In the genomic region with DNA sequence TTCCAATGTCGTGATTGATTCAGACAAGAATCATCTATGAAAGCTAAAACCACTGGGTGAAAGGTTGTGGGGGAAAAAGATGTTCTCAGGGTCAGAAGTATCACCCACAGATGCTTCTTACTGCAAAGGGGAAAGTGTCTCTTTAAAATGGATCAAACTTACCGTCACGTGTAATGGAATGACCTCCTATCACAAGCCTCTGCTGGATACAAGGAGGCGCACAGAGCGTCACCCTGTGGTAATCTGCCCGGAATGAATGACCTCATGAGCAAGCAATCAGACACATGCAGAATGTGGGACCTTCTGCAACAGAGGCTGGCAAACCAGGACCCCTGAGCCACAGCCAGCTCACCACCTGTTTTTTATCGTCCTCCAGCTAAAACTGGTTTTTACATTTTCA, we compare ENCODE assay signal across 1 cellular context.
TF ChIP-seq lines count a peak whose summit lies in the region.

No MANE protein-coding gene starts in this region.

TF ChIP-seq in IMR-90, 13 proteins besides CTCF, POLR2A, EP300 and RAD21:
- TF ChIP-seq SMC3 (IDR thresholded peaks at IDR 0.05; ENCODE audit: low read depth, low read length) = no peak
- TF ChIP-seq ELK1 (IDR thresholded peaks at IDR 0.05; ENCODE audit: borderline replicate concordance, low read depth, low read length) = no peak
- TF ChIP-seq, protein P1, sequence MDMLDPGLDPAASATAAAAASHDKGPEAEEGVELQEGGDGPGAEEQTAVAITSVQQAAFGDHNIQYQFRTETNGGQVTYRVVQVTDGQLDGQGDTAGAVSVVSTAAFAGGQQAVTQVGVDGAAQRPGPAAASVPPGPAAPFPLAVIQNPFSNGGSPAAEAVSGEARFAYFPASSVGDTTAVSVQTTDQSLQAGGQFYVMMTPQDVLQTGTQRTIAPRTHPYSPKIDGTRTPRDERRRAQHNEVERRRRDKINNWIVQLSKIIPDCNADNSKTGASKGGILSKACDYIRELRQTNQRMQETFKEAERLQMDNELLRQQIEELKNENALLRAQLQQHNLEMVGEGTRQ (IDR thresholded peaks at IDR 0.05; ENCODE audit: low read depth, low read length) = peak; percentile 21; the same call in 1 of the 2 replicates
- TF ChIP-seq MAFK (IDR thresholded peaks at IDR 0.05; ENCODE audit: low read depth, low read length) = no peak
